ENCODE assay signal across 12 cellular contexts in genomic region chr16:85205747-85206471, GRCh38.
DNase-seq lines count a peak whose midpoint lies in the region; ATAC-seq, FAIRE-seq and TF ChIP-seq lines count a peak whose summit lies in the region.
"Had no signal": no experiment of that assay in that cellular context is flagged by ENCODE, and none has a peak within 500 bp of the region (broad histone marks: within the 10 kb centered on the region; RNA-seq: fewer than 3 reads in every experiment).

No MANE protein-coding gene starts in this region.

- H3K4me3 ChIP-seq in HEK293 (ENCODE audit: low read depth, low read length) (no peak overlapping the region), heart left ventricle (peak overlapping the region in 1 of 12 donors; percentile 17), sigmoid colon (peak overlapping the region in 2 of 4 donors; percentile 5 to 20), spleen (no peak overlapping the region)

- intact Hi-C loops in heart left ventricle (cut with DNase I) (loop anchor here in 1 of 10 donors (5.0 kb wide), 1 partner anchor 34 kb away; no protein-coding TSS in a partner anchor), sigmoid colon (cut with DNase I) (no loop called here), spleen (cut with DNase I; ENCODE audit: low total_unique reads) (no loop called here)

- peaks cover 0 to 6% of the 10 kb centered on the region in 2 experiments; a peak in 1 of 3 replicates for H3K36me3 ChIP-seq in HEK293 (ENCODE audit: control insufficient read depth in 2 of 2, insufficient read depth in 1 of 2, low read length in 2 of 2)
- no peaks in the 10 kb centered on the region for H3K36me3 ChIP-seq in heart left ventricle
- no peaks in the 10 kb centered on the region for H3K36me3 ChIP-seq in sigmoid colon
- H3K36me3 ChIP-seq in spleen = no peaks in the 10 kb centered on the region

- H3K9me3 ChIP-seq in HEK293 (ENCODE audit: control insufficient read depth, insufficient read depth, low read depth, low read length) = no peaks in the 10 kb centered on the region
- no peaks in the 10 kb centered on the region for H3K9me3 ChIP-seq in heart left ventricle
- no peaks in the 10 kb centered on the region for H3K9me3 ChIP-seq in sigmoid colon
- peaks cover 0 to 9% (median 0%) of the 10 kb centered on the region in 8 donors for H3K9me3 ChIP-seq in spleen

- peak; percentile 40 to 62 for DNase-seq in SHP77 (lab: John Stamatoyannopoulos, UW)
- DNase-seq in heart left ventricle = peak in 2 of 5 donors; percentile 44 to 48
- DNase-seq in sigmoid colon = no peak
- DNase-seq in frontal cortex (ENCODE audit: low spot score in 2 of 2) = no peak
- DNase-seq in spleen = no peak
- no peak for DNase-seq in NCI-H510A treated with DMSO at 0.1 percent for 48 hours (lab: John Stamatoyannopoulos, UW)
- DNase-seq: activated CD4-positive, CD25-positive, alpha-beta regulatory T cell; activated gamma-delta T cell; Calu3; NCI-H1048 had no signal

- POLR2A ChIA-PET in HEK293 (lab: Yijun Ruan, JAX) = no interaction called here

- no peak for TF ChIP-seq EP300 in sigmoid colon (IDR thresholded peaks at IDR 0.05)

- H3K27me3 ChIP-seq in heart left ventricle (no peaks in the 10 kb centered on the region), sigmoid colon (no peaks in the 10 kb centered on the region), spleen (replicated peaks in 1 of 7) (peaks cover 0 to 16% (median 0%) of the 10 kb centered on the region in 7 donors)

- no peak for TF ChIP-seq POLR2A in heart left ventricle (IDR thresholded peaks at IDR 0.05)
- TF ChIP-seq POLR2A in sigmoid colon (IDR thresholded peaks at IDR 0.05) = no peak
- no peak for TF ChIP-seq POLR2A in spleen (IDR thresholded peaks at IDR 0.05)

- FAIRE-seq in frontal cortex (lab: Jason Lieb, UNC) = no peak

- no peak for TF ChIP-seq CTCF in HEK293 (tag by site-specific recombination; IDR thresholded peaks at IDR 0.05)
- TF ChIP-seq CTCF in heart left ventricle (IDR thresholded peaks at IDR 0.05) = no peak
- TF ChIP-seq CTCF in sigmoid colon (IDR thresholded peaks at IDR 0.05) = no peak
- no peak for TF ChIP-seq CTCF in spleen (IDR thresholded peaks at IDR 0.05 in 8 of 11, conservative IDR thresholded peaks at IDR 0.05 in 3 of 11)

- CTCF ChIA-PET in HEK293 (lab: Yijun Ruan, JAX) = interaction anchor here (0.6 kb wide), 1 partner anchor 10 kb away, joined by 3 read pairs; no protein-coding TSS in a partner anchor

- ATAC-seq in heart left ventricle = peak in 2 of 4 donors; percentile 21 to 23
- ATAC-seq in GM18867 (IDR thresholded peaks at IDR 0.05; ENCODE audit: unreplicated experiment) = no peak

- no peaks in the 10 kb centered on the region for H3K4me1 ChIP-seq in HEK293 (ENCODE audit: control insufficient read depth, insufficient read depth, low read length)
- H3K4me1 ChIP-seq in heart left ventricle = peaks cover 14 to 78% (median 48%) of the 10 kb centered on the region in 12 donors
- H3K4me1 ChIP-seq in sigmoid colon = peaks cover 0 to 99% (median 88%) of the 10 kb centered on the region in 4 donors
- peaks cover 0 to 72% (median 32%) of the 10 kb centered on the region in 6 donors for H3K4me1 ChIP-seq in spleen

- H3K27ac ChIP-seq in HEK293 (ENCODE audit: extremely low read depth, low read depth, low read length) = no peak overlapping the region
- peak overlapping the region in 9 of 12 donors; percentile 28 to 81 (median 73) for H3K27ac ChIP-seq in heart left ventricle
- peak overlapping the region; percentile 69 to 90 (median 84) for H3K27ac ChIP-seq in sigmoid colon
- peak overlapping the region in 2 of 8 donors; percentile 13 to 18 for H3K27ac ChIP-seq in spleen

- 30 to 43% (median 38%) methylated on average over 18 to 23 of the region's 23 CpGs for WGBS in heart left ventricle, 4 donors
- WGBS in sigmoid colon, 2 donors = 23 to 61% methylated on average over 23 of the region's 23 CpGs
- WGBS in spleen, 5 donors = 69 to 79% (median 71%) methylated on average over 23 of the region's 23 CpGs

TF ChIP-seq in HEK293, 187 proteins besides CTCF, POLR2A, EP300 and RAD21:
- TF ChIP-seq ZBTB8A (tag by site-specific recombination; IDR thresholded peaks at IDR 0.05) (no peak), ZNF600 (tag by site-specific recombination; IDR thresholded peaks at IDR 0.05) (0 out of 2 replicates have a peak, but pooled peaks have one; percentile 19)
- TF ChIP-seq, protein P1, sequence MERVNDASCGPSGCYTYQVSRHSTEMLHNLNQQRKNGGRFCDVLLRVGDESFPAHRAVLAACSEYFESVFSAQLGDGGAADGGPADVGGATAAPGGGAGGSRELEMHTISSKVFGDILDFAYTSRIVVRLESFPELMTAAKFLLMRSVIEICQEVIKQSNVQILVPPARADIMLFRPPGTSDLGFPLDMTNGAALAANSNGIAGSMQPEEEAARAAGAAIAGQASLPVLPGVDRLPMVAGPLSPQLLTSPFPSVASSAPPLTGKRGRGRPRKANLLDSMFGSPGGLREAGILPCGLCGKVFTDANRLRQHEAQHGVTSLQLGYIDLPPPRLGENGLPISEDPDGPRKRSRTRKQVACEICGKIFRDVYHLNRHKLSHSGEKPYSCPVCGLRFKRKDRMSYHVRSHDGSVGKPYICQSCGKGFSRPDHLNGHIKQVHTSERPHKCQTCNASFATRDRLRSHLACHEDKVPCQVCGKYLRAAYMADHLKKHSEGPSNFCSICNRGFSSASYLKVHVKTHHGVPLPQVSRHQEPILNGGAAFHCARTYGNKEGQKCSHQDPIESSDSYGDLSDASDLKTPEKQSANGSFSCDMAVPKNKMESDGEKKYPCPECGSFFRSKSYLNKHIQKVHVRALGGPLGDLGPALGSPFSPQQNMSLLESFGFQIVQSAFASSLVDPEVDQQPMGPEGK (tag by site-specific recombination; IDR thresholded peaks at IDR 0.05) = 0 out of 2 replicates have a peak, but pooled peaks have one; percentile 14

Comparison
In these comparisons a context has a peak if more than half of its experiments do, and no peak if none do; other contexts are left out.
1. DNase-seq: peak in SHP77 (2 of 2); none in sigmoid colon (single experiment), frontal cortex (0 of 2), spleen (single experiment) and NCI-H510A treated with DMSO at 0.1 percent for 48 hours (single experiment).